32 cellular contexts compared by ENCODE assay signal in genomic region chr17:42230225-42230624, GRCh38. TPM values are rescaled to one million over a fixed set of nuclear protein-coding genes. Genes with fewer than 3 reads are reported as not detected.
A peak's percentile ranks its signal among the peaks of the same experiment; 100 is the strongest.
DNase-seq lines count a peak whose midpoint lies in the region; ATAC-seq and TF ChIP-seq lines count a peak whose summit lies in the region.
"Had no signal": no experiment of that assay in that cellular context is flagged by ENCODE, and none has a peak within 500 bp of the region (broad histone marks: within the 10 kb centered on the region; RNA-seq: fewer than 3 reads in every experiment).

No MANE protein-coding gene starts in this region.

- POLR2A ChIA-PET in CD4-positive, alpha-beta T cell (lab: Charles Lee) = interaction anchor here (1.8 kb wide), 1 partner anchor 18 kb away, joined by 8 read pairs; no protein-coding TSS in a partner anchor

- H3K4me3 Mint-ChIP-seq in CD4-positive, alpha-beta T cell = no peak overlapping the region
- no peak overlapping the region for H3K4me3 Mint-ChIP-seq in activated naive CD8-positive, alpha-beta T cell treated with anti-CD3 and anti-CD28 coated beads, Interleukin-2, amount 50 U/mL, for 24 hours
- H3K4me3 Mint-ChIP-seq: immature natural killer cell; naive B cell; stimulated activated naive B cell treated with anti-CD40 and anti-IgM and Interleukin-4, amounts not matched to agents 10 μg/mL and 1 μg/mL and 100 μg/mL, for 72 hours had no signal

- intact Hi-C loops in CD4-positive, alpha-beta T cell (cut with DNase I, micrococcal nuclease) = no loop called here

- no peak overlapping the region for H3K27ac ChIP-seq in CD4-positive, alpha-beta T cell (ENCODE audit: low read depth, low read length)
- H3K27ac ChIP-seq: A549, coronary artery, foreskin keratinocyte, thoracic aorta, vagina had no signal

- H3K36me3 Mint-ChIP-seq in CD4-positive, alpha-beta T cell (ENCODE audit: low read depth) = peaks cover 45% of the 10 kb centered on the region
- peaks cover 10% of the 10 kb centered on the region for H3K36me3 Mint-ChIP-seq in activated naive CD8-positive, alpha-beta T cell treated with anti-CD3 and anti-CD28 coated beads, Interleukin-2, amount 50 U/mL, for 24 hours (ENCODE audit: low read depth)
- H3K36me3 Mint-ChIP-seq: naive B cell had no signal

- no peak for TF ChIP-seq CTCF in CD4-positive, alpha-beta T cell (IDR thresholded peaks at IDR 0.05)

- H3K9me3 Mint-ChIP-seq in CD4-positive, alpha-beta T cell = no peaks in the 10 kb centered on the region
- H3K9me3 Mint-ChIP-seq in activated naive CD8-positive, alpha-beta T cell treated with anti-CD3 and anti-CD28 coated beads, Interleukin-2, amount 50 U/mL, for 24 hours = no peaks in the 10 kb centered on the region
- H3K9me3 Mint-ChIP-seq: immature natural killer cell; naive B cell; stimulated activated naive B cell treated with anti-CD40 and anti-IgM and Interleukin-4, amounts not matched to agents 10 μg/mL and 1 μg/mL and 100 μg/mL, for 72 hours had no signal

- ATAC-seq in activated CD4-positive, CD25-positive, alpha-beta regulatory T cell treated with anti-CD3 and anti-CD28 coated beads, Interleukin-2, amount 50 U/mL, for 24 hours = peak; percentile 88 to 91
- no peak for ATAC-seq in CD4-positive, alpha-beta T cell (ENCODE audit: poor library complexity)
- peak; percentile 63 for ATAC-seq in activated naive CD8-positive, alpha-beta T cell treated with anti-CD3 and anti-CD28 coated beads, Interleukin-2, amount 50 U/mL, for 24 hours
- ATAC-seq: A549; esophagus mucosa; foreskin keratinocyte; left lobe of liver; SK-N-SH treated with all-trans-retinoic acid at 6 μM for 48 hours; stimulated activated naive B cell treated with anti-CD40 and anti-IgM and Interleukin-4, amounts not matched to agents 10 μg/mL and 1 μg/mL and 100 μg/mL, for 72 hours had no signal

- no peak for DNase-seq in activated CD4-positive, CD25-positive, alpha-beta regulatory T cell treated with anti-CD3 and anti-CD28 coated beads, Interleukin-2, amount 50 U/mL, for 72 hours
- DNase-seq in CD4-positive, alpha-beta T cell = no peak
- DNase-seq in NCI-H69 (lab: John Stamatoyannopoulos, UW) (peak; percentile 66), mesenteric fat pad (ENCODE audit: low spot score) (no peak), cerebellar nuclear complex (lab: John Stamatoyannopoulos, UW) (no peak)
- no peak for DNase-seq in activated naive CD8-positive, alpha-beta T cell treated with anti-CD3 and anti-CD28 coated beads, Interleukin-2, amount 50 U/mL, for 24 hours
- no peak for DNase-seq in activated CD8-positive, alpha-beta memory T cell treated with anti-CD3 and anti-CD28 coated beads, Interleukin-2, amount 50 U/mL, for 48 hours
- DNase-seq: activated effector memory CD4-positive, alpha-beta T cell treated with Interleukin-2 at 50 U/mL for 16 hours; amygdala; Caco-2; foreskin keratinocyte; immature natural killer cell; KG1; naive B cell; NCI-H1436; NCI-H226; NCI-H774; retina; stimulated activated CD4-positive, alpha-beta T cell treated with anti-CD3 and anti-CD28 coated beads, Interleukin-4, amount 100 ng/mL, for 1 hour; stimulated activated naive B cell treated with anti-CD40 and anti-IgM and Interleukin-4, amounts not matched to agents 10 μg/mL and 1 μg/mL and 100 μg/mL, for 72 hours; T-helper 9 cell had no signal

- CTCF ChIA-PET in CD4-positive, alpha-beta T cell (lab: Charles Lee) = interaction anchor here (0.7 to 1.5 kb wide), 3 partner anchors 17 to 230 kb away, joined by 3 to 6 read pairs (median 3); no protein-coding TSS in a partner anchor

- no peaks in the 10 kb centered on the region for H3K27me3 ChIP-seq in CD4-positive, alpha-beta T cell (ENCODE audit: control insufficient read depth, insufficient read depth, low read length)
- H3K27me3 ChIP-seq: foreskin keratinocyte, vagina had no signal

- peak overlapping the region; percentile 64 for H3K27ac Mint-ChIP-seq in CD4-positive, alpha-beta T cell
- peak overlapping the region; percentile 35 for H3K27ac Mint-ChIP-seq in activated naive CD8-positive, alpha-beta T cell treated with anti-CD3 and anti-CD28 coated beads, Interleukin-2, amount 50 U/mL, for 24 hours
- H3K27ac Mint-ChIP-seq: naive B cell; stimulated activated naive B cell treated with anti-CD40 and anti-IgM and Interleukin-4, amounts not matched to agents 10 μg/mL and 1 μg/mL and 100 μg/mL, for 72 hours had no signal

- no peaks in the 10 kb centered on the region for H3K9me3 ChIP-seq in CD4-positive, alpha-beta T cell (ENCODE audit: control insufficient read depth, low read length)
- H3K9me3 ChIP-seq: A549, Caco-2, thoracic aorta, vagina had no signal

- H3K27me3 Mint-ChIP-seq in CD4-positive, alpha-beta T cell = no peaks in the 10 kb centered on the region
- no peaks in the 10 kb centered on the region for H3K27me3 Mint-ChIP-seq in activated naive CD8-positive, alpha-beta T cell treated with anti-CD3 and anti-CD28 coated beads, Interleukin-2, amount 50 U/mL, for 24 hours
- H3K27me3 Mint-ChIP-seq: naive B cell; stimulated activated naive B cell treated with anti-CD40 and anti-IgM and Interleukin-4, amounts not matched to agents 10 μg/mL and 1 μg/mL and 100 μg/mL, for 72 hours had no signal

- peaks cover 25% of the 10 kb centered on the region for H3K4me1 Mint-ChIP-seq in CD4-positive, alpha-beta T cell (ENCODE audit: low read depth)
- peaks cover 21% of the 10 kb centered on the region for H3K4me1 Mint-ChIP-seq in activated naive CD8-positive, alpha-beta T cell treated with anti-CD3 and anti-CD28 coated beads, Interleukin-2, amount 50 U/mL, for 24 hours

RNA-seq across cellular contexts. Expression of gene GHDC, which starts 35.9 kb away (rescaled TPM):
- 1 to 10 TPM; 6.8 to 8.3 TPM for total RNA-seq in CD4-positive, alpha-beta T cell
- total RNA-seq in mesenteric fat pad = 20.0 TPM

RNA-seq across cellular contexts. Expression of gene HCRT, which starts 45.0 kb away (rescaled TPM):
- total RNA-seq in CD4-positive, alpha-beta T cell = not detected
- total RNA-seq in mesenteric fat pad = not detected
- total RNA-seq: activated CD8-positive, alpha-beta memory T cell treated with anti-CD3 and anti-CD28 coated beads for 36 hours; bronchial epithelial cell; Caco-2; esophagus mucosa; foreskin keratinocyte; left lobe of liver; osteocyte; thoracic aorta; vagina had no signal

RNA-seq across cellular contexts. Expression of gene STAT5B, which starts 46.0 kb away (rescaled TPM):
- 100 to 1,000 TPM in 1 of 2 experiments, 10 to 100 TPM in 1; 99.4 to 104 TPM for total RNA-seq in CD4-positive, alpha-beta T cell
- total RNA-seq in mesenteric fat pad = 106 TPM

RNA-seq across cellular contexts. Expression of gene KCNH4, which starts 49.3 kb away (rescaled TPM):
- total RNA-seq in CD4-positive, alpha-beta T cell = under 1 TPM; 0.17 to 0.25 TPM
- 0.55 TPM for total RNA-seq in mesenteric fat pad
- total RNA-seq: bronchial epithelial cell, esophagus mucosa, foreskin keratinocyte, left lobe of liver, osteocyte, vagina had no signal

RNA-seq across cellular contexts. Expression of gene STAT5A, which starts 58.1 kb away (rescaled TPM):
- total RNA-seq in CD4-positive, alpha-beta T cell = 100 to 1,000 TPM; 141 to 150 TPM
- total RNA-seq in mesenteric fat pad = 130 TPM
